Comparison of ENCODE assay signal across 17 cellular contexts in the genomic region with DNA sequence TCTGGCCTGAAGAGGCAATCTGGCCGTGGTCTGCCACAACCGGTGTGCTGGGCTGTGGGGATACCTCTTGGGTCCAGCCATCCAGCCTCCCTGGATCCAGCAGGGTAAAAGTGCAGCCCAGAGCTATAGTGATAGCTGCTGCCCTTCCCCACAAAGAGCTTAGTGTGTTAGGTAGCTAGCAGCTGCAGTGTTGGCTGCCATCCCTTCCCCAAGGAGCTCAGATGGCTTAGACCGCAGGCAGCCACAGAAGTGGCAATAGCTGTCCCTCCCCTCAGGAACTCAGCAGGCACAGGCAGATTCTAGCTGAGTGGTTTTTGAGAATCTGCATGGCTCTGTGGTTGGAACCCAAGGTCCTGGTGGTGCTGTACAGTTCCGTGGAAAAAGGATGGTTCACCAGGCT.
"Had no signal": no experiment of that assay in that cellular context is flagged by ENCODE, and none has a peak within 500 bp of the region (broad histone marks: within the 10 kb centered on the region; RNA-seq: fewer than 3 reads in every experiment).

No MANE protein-coding gene starts in this region.

- H3K4me1 Mint-ChIP-seq: mesothelial cell of epicardium had no signal

- H3K27ac Mint-ChIP-seq: mesothelial cell of epicardium had no signal

- H3K4me1 ChIP-seq: esophagus muscularis mucosa, foreskin keratinocyte, gastroesophageal sphincter, heart left ventricle, left lung, lower lobe of right lung had no signal

- H3K4me3 Mint-ChIP-seq: mesothelial cell of epicardium had no signal

- H3K4me3 ChIP-seq: coronary artery, dorsolateral prefrontal cortex, esophagus muscularis mucosa, gastroesophageal sphincter, heart left ventricle, left lung, lower lobe of right lung, mucosa of descending colon had no signal

- H3K27ac ChIP-seq: coronary artery, dorsolateral prefrontal cortex, esophagus muscularis mucosa, foreskin keratinocyte, gastroesophageal sphincter, heart left ventricle, left lung, lower lobe of right lung had no signal

- H3K27me3 ChIP-seq: dorsolateral prefrontal cortex, esophagus muscularis mucosa, foreskin keratinocyte, gastroesophageal sphincter, heart left ventricle, left lung had no signal

- ATAC-seq: foreskin keratinocyte, gastroesophageal sphincter, heart left ventricle, left cardiac atrium, left lung, left ventricle myocardium superior, lower lobe of right lung, mucosa of descending colon had no signal

- H3K36me3 ChIP-seq: lower lobe of right lung had no signal

- DNase-seq: dermis blood vessel endothelial cell; dorsolateral prefrontal cortex; effector CD4-positive, alpha-beta T cell; effector memory CD4-positive, alpha-beta T cell; foreskin keratinocyte; heart left ventricle; hippocampal formation; left cardiac atrium; left ventricle myocardium superior; lower lobe of right lung; mesenchymal stem cell; mucosa of descending colon had no signal
